Comparison of ENCODE assay signal across 1 cellular context in genomic region chr22:45781941-45782340, GRCh38.
TF ChIP-seq lines count a peak whose summit lies in the region.

No MANE protein-coding gene starts in this region.

TF ChIP-seq in SK-N-SH, 30 proteins besides CTCF, POLR2A, EP300 and RAD21 (continued from another document):
- TF ChIP-seq GABPA (IDR thresholded peaks at IDR 0.05; ENCODE audit: low read depth) (no peak), ELF1 (IDR thresholded peaks at IDR 0.05) (no peak), JUND (IDR thresholded peaks at IDR 0.05) (0 out of 2 replicates have a peak, but pooled peaks have one; percentile 22), MEF2A (IDR thresholded peaks at IDR 0.05; ENCODE audit: borderline replicate concordance, low read depth) (no peak), NRF1 (IDR thresholded peaks at IDR 0.05; ENCODE audit: low read depth, low read length) (no peak), TCF12 (IDR thresholded peaks at IDR 0.05) (0 out of 2 replicates have a peak, but pooled peaks have one; percentile 24), RCOR1 (IDR thresholded peaks at IDR 0.05; ENCODE audit: low read length) (no peak), PBX3 (IDR thresholded peaks at IDR 0.05) (0 out of 2 replicates have a peak, but pooled peaks have one; percentile 7), POLR2AphosphoS5 (IDR thresholded peaks at IDR 0.05; ENCODE audit: low read depth, low read length) (no peak), GATA2 (CRISPR knock-in tag; IDR thresholded peaks at IDR 0.05) (no peak), FOSL2 (IDR thresholded peaks at IDR 0.05; ENCODE audit: borderline replicate concordance, low read depth) (no peak)
TF ChIP-seq in SK-N-SH: peak in this region for 3.
